ENCODE assay signal across 29 cellular contexts in genomic region chr13:52463526-52463925, GRCh38.
"Had no signal": no experiment of that assay in that cellular context is flagged by ENCODE, and none has a peak within 500 bp of the region (broad histone marks: within the 10 kb centered on the region; RNA-seq: fewer than 3 reads in every experiment).

No MANE protein-coding gene starts in this region.

- FAIRE-seq: astrocyte, endothelial cell of umbilical vein, keratinocyte, pancreas, small intestine, TTC549 had no signal

- H3K9me3 ChIP-seq: gastroesophageal sphincter, mucosa of descending colon, neutrophil, pancreas, prostate gland, sigmoid colon, thoracic aorta, uterus had no signal

- H3K4me2 ChIP-seq: hepatocyte had no signal

- H3K27ac Mint-ChIP-seq: activated naive CD8-positive, alpha-beta T cell treated with anti-CD3 and anti-CD28 coated beads for 36 hours; nephron; stimulated activated effector memory CD8-positive, alpha-beta T cell treated with anti-CD3 and anti-CD28 coated beads, Interleukin-12 subunit alpha, Interleukin-12 subunit beta, amount 100 ng/mL, for 72 hours; stimulated activated naive CD8-positive, alpha-beta T cell treated with anti-CD3 and anti-CD28 coated beads, Interleukin-15, Interleukin-2, amounts not matched to agents 100 ng/mL and 50 ng/mL, for 24 hours had no signal

- H3K36me3 ChIP-seq: pancreas, prostate gland, uterus had no signal

- H3K27me3 Mint-ChIP-seq: activated naive CD8-positive, alpha-beta T cell treated with anti-CD3 and anti-CD28 coated beads for 36 hours; stimulated activated naive CD8-positive, alpha-beta T cell treated with anti-CD3 and anti-CD28 coated beads, Interleukin-15, Interleukin-2, amounts not matched to agents 100 ng/mL and 50 ng/mL, for 24 hours had no signal

- H2AFZ ChIP-seq: hepatocyte had no signal

- H3K4me3 ChIP-seq: gastroesophageal sphincter, hepatocyte, mucosa of descending colon, pancreas, prostate gland, sigmoid colon, thoracic aorta, uterus had no signal

- DNase-seq: activated CD4-positive, alpha-beta T cell treated with anti-CD3 and anti-CD28 coated beads, Interleukin-2, amount 50 U/mL, for 1 hour; activated naive CD4-positive, alpha-beta T cell; activated naive CD8-positive, alpha-beta T cell treated with anti-CD3 and anti-CD28 coated beads for 36 hours; activated T-cell treated with anti-CD3 and anti-CD28 coated beads, Interleukin-2, amount 50 U/mL, for 4 hours; amniotic stem cell; brain microvascular endothelial cell; central memory CD4-positive, alpha-beta T cell; left cardiac atrium; left ventricle myocardium superior; mucosa of descending colon; pancreas; retina; sigmoid colon; small intestine; stimulated activated CD4-positive, alpha-beta T cell treated with anti-CD3 and anti-CD28 coated beads, Interleukin-4, amount 100 ng/mL, for 24 hours; trophoblast cell; uterus had no signal

- H3K4me3 Mint-ChIP-seq: activated naive CD8-positive, alpha-beta T cell treated with anti-CD3 and anti-CD28 coated beads for 36 hours; activated T-cell treated with anti-CD3 and anti-CD28 coated beads, Interleukin-2, amount 50 U/mL, for 4 hours; nephron; stimulated activated effector memory CD8-positive, alpha-beta T cell treated with anti-CD3 and anti-CD28 coated beads, Interleukin-12 subunit alpha, Interleukin-12 subunit beta, amount 100 ng/mL, for 72 hours; stimulated activated naive CD8-positive, alpha-beta T cell treated with anti-CD3 and anti-CD28 coated beads, Interleukin-15, Interleukin-2, amounts not matched to agents 100 ng/mL and 50 ng/mL, for 24 hours had no signal

- H3K4me1 ChIP-seq: gastroesophageal sphincter, pancreas, prostate gland, sigmoid colon, uterus had no signal

- H3K27me3 ChIP-seq: brain microvascular endothelial cell, gastroesophageal sphincter, hepatocyte, neutrophil, pancreas, sigmoid colon, uterus had no signal

- H3K9me3 Mint-ChIP-seq: activated naive CD8-positive, alpha-beta T cell treated with anti-CD3 and anti-CD28 coated beads for 36 hours; activated T-cell treated with anti-CD3 and anti-CD28 coated beads, Interleukin-2, amount 50 U/mL, for 4 hours; nephron; stimulated activated effector memory CD8-positive, alpha-beta T cell treated with anti-CD3 and anti-CD28 coated beads, Interleukin-12 subunit alpha, Interleukin-12 subunit beta, amount 100 ng/mL, for 72 hours had no signal
